In the genomic region with DNA sequence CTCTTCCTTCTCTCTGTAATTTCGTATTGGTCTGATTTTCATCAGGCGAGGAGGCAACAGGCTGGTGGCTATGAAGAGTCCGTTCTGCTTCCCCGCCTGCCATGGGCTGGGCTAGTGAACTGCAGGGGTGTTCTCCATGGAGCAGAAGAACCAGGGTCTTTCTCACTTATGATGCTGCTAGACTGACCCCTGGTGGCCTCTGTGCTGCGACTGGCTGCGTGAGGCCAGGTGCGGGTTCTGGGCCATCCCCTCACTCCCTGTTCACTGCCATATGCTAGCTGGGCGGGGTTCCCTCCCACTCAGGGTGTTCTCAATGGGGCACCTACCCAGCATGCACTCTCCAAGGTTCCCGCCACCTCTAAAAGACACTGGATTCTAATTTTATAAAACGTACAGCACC, we compare ENCODE assay signal across 8 cellular contexts. TPM values are rescaled to one million over a fixed set of nuclear protein-coding genes. Genes with fewer than 3 reads are reported as not detected.
DNase-seq lines count a peak whose midpoint lies in the region; ATAC-seq and TF ChIP-seq lines count a peak whose summit lies in the region.

No MANE protein-coding gene starts in this region.

- intact Hi-C loops in uterus (cut with DNase I; ENCODE audit: low total_unique reads), result no loop called here

- TF ChIP-seq POLR2A in uterus (IDR thresholded peaks at IDR 0.05), result no peak

- peaks cover 49% of the 10 kb centered on the region for H3K4me1 Mint-ChIP-seq in nephron

- no peaks in the 10 kb centered on the region for H3K9me3 ChIP-seq in uterus

- H3K4me3 ChIP-seq in cardiac fibroblast (replicated peaks in 1 of 2; ENCODE audit: low read depth in 2 of 2, low read length in 2 of 2) (no peak overlapping the region), uterus (no peak overlapping the region)

- in situ Hi-C loops in Caki2 (cut with HindIII; ENCODE audit: low pct_unique_long_range_greater_than_20kb, low sequenced_read_pairs), result no loop called here

- no peaks in the 10 kb centered on the region for H3K27me3 ChIP-seq in uterus

- H3K4me1 ChIP-seq in uterus, result no peaks in the 10 kb centered on the region

- peak overlapping the region in 1 of 3 experiments; percentile 1 for H3K4me3 Mint-ChIP-seq in nephron

- TF ChIP-seq CTCF in cardiac fibroblast (IDR thresholded peaks at IDR 0.05; ENCODE audit: low read depth, low read length) (peak; percentile 43), nephron (IDR thresholded peaks at IDR 0.05; ENCODE audit: unreplicated experiment in 3 of 3) (peak in 2 of 3 experiments; percentile 19 to 49), uterus (IDR thresholded peaks at IDR 0.05) (no peak)

- peak; percentile 10 for DNase-seq in Caki2 (ENCODE audit: low read depth)
- DNase-seq in HT1080 (ENCODE audit: low read depth), result peak; percentile 67
- peak; percentile 51 for DNase-seq in T-helper 9 cell
- peak; percentile 26 to 39 for DNase-seq in cardiac fibroblast (ENCODE audit: low read depth in 2 of 2)
- no peak for DNase-seq in dedifferentiated amniotic fluid mesenchymal stem cell (ENCODE audit: extremely low spot score)
- no peak for DNase-seq in uterus

- H3K36me3 Mint-ChIP-seq in nephron (ENCODE audit: low read depth), result peaks cover 38% of the 10 kb centered on the region

- no peaks in the 10 kb centered on the region for H3K9me3 Mint-ChIP-seq in nephron

- H3K27ac Mint-ChIP-seq in nephron, result peak overlapping the region; percentile 54 to 74 (median 67)

- no peaks in the 10 kb centered on the region for H3K36me3 ChIP-seq in uterus

- no peaks in the 10 kb centered on the region for H3K27me3 Mint-ChIP-seq in nephron (ENCODE audit: low read depth)

- H3K27ac ChIP-seq in uterus, result no peak overlapping the region

- ATAC-seq in GM19467 (IDR thresholded peaks at IDR 0.05; ENCODE audit: unreplicated experiment), result no peak

RNA-seq across cellular contexts. Expression of a gene that starts 35.0 kb away (rescaled TPM):
- 0.71 TPM in 1 of 2 replicates, not detected in the other for total RNA-seq in Caki2 (2014; rRNA removed; shearing (Covaris generic); ENCODE audit: low replicate concordance)
- 0.47 TPM in 1 of 2 replicates, not detected in the other for total RNA-seq in HT1080 (2014; rRNA removed; shearing (Covaris generic))
- not detected in 2 replicates for polyA plus RNA-seq in HT1080 (2015; cell fraction: cytosol; rRNA removed)
- polyA plus RNA-seq in HT1080 (2015; cell fraction: nucleus; rRNA removed), result 0.26 TPM in 1 of 2 replicates, not detected in the other
- 10 to 100 TPM in 1 of 4 donors, 1 to 10 TPM in 3; 3.3 to 11.2 (median 5.1) TPM for total RNA-seq in uterus

Comparison
In these comparisons a context has a peak if more than half of its experiments do, and no peak if none do; other contexts are left out.
1. DNase-seq: peak in Caki2 (single experiment), HT1080 (single experiment), T-helper 9 cell (single experiment) and cardiac fibroblast (2 of 2); none in dedifferentiated amniotic fluid mesenchymal stem cell (single experiment) and uterus (0 of 2).
2. CTCF ChIP-seq: peak in cardiac fibroblast (single experiment) and nephron (2 of 3); none in uterus (0 of 4).